20 cellular contexts compared by ENCODE assay signal in the genomic region with DNA sequence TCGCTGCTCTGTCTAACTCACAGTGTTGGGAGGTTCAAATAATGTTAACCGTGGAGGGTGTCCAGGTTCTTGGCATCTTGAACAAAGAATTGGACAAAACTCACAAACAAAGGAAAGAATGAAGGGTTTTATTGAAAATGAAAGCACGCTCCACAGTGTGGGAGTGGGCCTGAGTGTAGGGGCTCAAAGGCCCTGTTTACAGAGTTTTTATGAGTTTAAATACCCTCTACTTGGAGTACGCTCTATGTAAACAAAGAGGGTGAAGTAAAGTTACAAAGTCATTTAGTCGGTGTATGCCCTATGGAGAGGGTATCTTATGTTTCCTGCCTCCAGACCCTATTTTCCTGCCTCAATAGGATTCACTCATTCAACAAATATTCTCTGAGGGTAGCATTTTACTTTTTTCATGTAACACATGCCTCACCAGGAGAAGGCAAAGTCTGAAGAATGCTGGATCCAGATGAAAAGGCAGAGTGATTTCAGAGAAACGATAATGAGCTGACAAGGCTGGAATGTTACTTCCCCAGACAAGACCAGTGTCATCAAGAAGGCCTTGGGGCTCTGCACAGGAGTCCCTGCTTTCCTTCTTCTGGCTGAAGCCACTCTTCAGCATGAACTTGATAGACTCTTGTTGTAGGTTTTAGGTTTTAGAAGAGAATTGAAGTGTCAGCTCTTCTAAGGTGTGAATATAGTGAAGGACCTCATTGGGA.
DNase-seq lines count a peak whose midpoint lies in the region; ATAC-seq, FAIRE-seq and TF ChIP-seq lines count a peak whose summit lies in the region.
"Had no signal": no experiment of that assay in that cellular context is flagged by ENCODE, and none has a peak within 500 bp of the region (broad histone marks: within the 10 kb centered on the region; RNA-seq: fewer than 3 reads in every experiment).

No MANE protein-coding gene starts in this region.

- POLR2A ChIA-PET in Caco-2 (lab: Charles Lee) = interaction anchor here (0.6 kb wide), 1 partner anchor 542 kb away, joined by 3 read pairs; no protein-coding TSS in a partner anchor

- H4K20me1 ChIP-seq in astrocyte (ENCODE audit: insufficient read depth, low read length) = no peaks in the 10 kb centered on the region
- H4K20me1 ChIP-seq: BLaER1 treated with 17β-estradiol and CSF1 and Interleukin-3, amounts not matched to agents 10 nM and 100 nM had no signal

- no peaks in the 10 kb centered on the region for H3K36me3 ChIP-seq in Caco-2 (ENCODE audit: control insufficient read depth, insufficient read depth, low read length)
- H3K36me3 ChIP-seq in astrocyte (ENCODE audit: insufficient read depth, low read length) = no peaks in the 10 kb centered on the region
- H3K36me3 ChIP-seq: BLaER1 treated with 17β-estradiol and CSF1 and Interleukin-3, amounts not matched to agents 10 nM and 100 nM had no signal

- H3K9ac ChIP-seq in astrocyte (ENCODE audit: low read length) = no peak overlapping the region
- H3K9ac ChIP-seq: BLaER1 treated with 17β-estradiol and CSF1 and Interleukin-3, amounts not matched to agents 10 nM and 100 nM; GM23248 had no signal

- FAIRE-seq in astrocyte (lab: Jason Lieb, UNC) = no peak
- FAIRE-seq: G401.6, GM12891, GM19239 had no signal

- no peak overlapping the region for H3K4me3 Mint-ChIP-seq in Caco-2 (ENCODE audit: unreplicated experiment)
- H3K4me3 Mint-ChIP-seq in astrocyte (ENCODE audit: unreplicated experiment) = no peak overlapping the region
- no peak overlapping the region for H3K4me3 Mint-ChIP-seq in activated T-cell treated with anti-CD3 and anti-CD28 coated beads, Interleukin-2, amount 50 U/mL, for 24 hours
- H3K4me3 Mint-ChIP-seq: B cell; CD8-positive, alpha-beta T cell had no signal

- no peaks in the 10 kb centered on the region for H3K79me2 ChIP-seq in astrocyte (ENCODE audit: insufficient read depth, low read length)

- H3K36me3 Mint-ChIP-seq in Caco-2 (ENCODE audit: insufficient read depth, unreplicated experiment) = no peaks in the 10 kb centered on the region
- H3K36me3 Mint-ChIP-seq in astrocyte (ENCODE audit: low read depth, unreplicated experiment) = no peaks in the 10 kb centered on the region
- H3K36me3 Mint-ChIP-seq in activated T-cell treated with anti-CD3 and anti-CD28 coated beads, Interleukin-2, amount 50 U/mL, for 24 hours (ENCODE audit: low read depth) = no peaks in the 10 kb centered on the region
- H3K36me3 Mint-ChIP-seq: CD8-positive, alpha-beta T cell had no signal

- intact Hi-C loops in Caco-2 (cut with micrococcal nuclease; ENCODE audit: unreplicated experiment) = no loop called here
- intact Hi-C loops in left colon (cut with DNase I, micrococcal nuclease) = no loop called here
- intact Hi-C loops in posterior vena cava (cut with DNase I) = no loop called here

- no peak overlapping the region for H2AFZ ChIP-seq in astrocyte (ENCODE audit: low read depth, low read length)
- H2AFZ ChIP-seq: GM23248 had no signal

- BruUV-seq in Caco-2 (replicated peaks; lab: Mats Ljungman, UMichigan) = no TSS peak

- ATAC-seq in left colon (peak; percentile 61), GM19455 (IDR thresholded peaks at IDR 0.05; ENCODE audit: unreplicated experiment) (no peak)
- ATAC-seq: CD8-positive, alpha-beta T cell had no signal

- peaks cover 17% of the 10 kb centered on the region for H3K4me1 Mint-ChIP-seq in Caco-2 (ENCODE audit: low read depth, unreplicated experiment)
- peaks cover 11% of the 10 kb centered on the region for H3K4me1 Mint-ChIP-seq in astrocyte (ENCODE audit: low read depth, unreplicated experiment)
- H3K4me1 Mint-ChIP-seq in activated T-cell treated with anti-CD3 and anti-CD28 coated beads, Interleukin-2, amount 50 U/mL, for 24 hours (ENCODE audit: low read depth) = no peaks in the 10 kb centered on the region
- H3K4me1 Mint-ChIP-seq: B cell had no signal

- H3K27ac Mint-ChIP-seq in Caco-2 (ENCODE audit: unreplicated experiment) (peak overlapping the region; percentile 17), astrocyte (ENCODE audit: unreplicated experiment) (peak overlapping the region; percentile 76)
- H3K27ac Mint-ChIP-seq in activated T-cell treated with anti-CD3 and anti-CD28 coated beads, Interleukin-2, amount 50 U/mL, for 24 hours = no peak overlapping the region
- H3K27ac Mint-ChIP-seq: B cell; CD8-positive, alpha-beta T cell had no signal

- H3K4me1 ChIP-seq in Caco-2 (peaks cover 9% of the 10 kb centered on the region), astrocyte (ENCODE audit: insufficient read depth, low read length) (no peaks in the 10 kb centered on the region)

- no peak overlapping the region for H3K4me3 ChIP-seq in Caco-2 (ENCODE audit: low read depth, low read length)
- no peak overlapping the region for H3K4me3 ChIP-seq in astrocyte (ENCODE audit: insufficient read depth, low read depth, low read length)
- H3K4me3 ChIP-seq: BLaER1 treated with 17β-estradiol and CSF1 and Interleukin-3, amounts not matched to agents 10 nM and 100 nM; GM23248 had no signal

- H3K4me2 ChIP-seq in astrocyte (ENCODE audit: low read length) = no peak overlapping the region

- no peaks in the 10 kb centered on the region for H3K27me3 Mint-ChIP-seq in Caco-2 (ENCODE audit: insufficient read depth, unreplicated experiment)
- H3K27me3 Mint-ChIP-seq in astrocyte (ENCODE audit: low read depth, unreplicated experiment) = peaks cover 26% of the 10 kb centered on the region
- no peaks in the 10 kb centered on the region for H3K27me3 Mint-ChIP-seq in activated T-cell treated with anti-CD3 and anti-CD28 coated beads, Interleukin-2, amount 50 U/mL, for 24 hours
- H3K27me3 Mint-ChIP-seq: B cell had no signal

- no peaks in the 10 kb centered on the region for H3K9me3 ChIP-seq in Caco-2
- no peaks in the 10 kb centered on the region for H3K9me3 ChIP-seq in astrocyte (ENCODE audit: insufficient read depth, low read depth, low read length)
- H3K9me3 ChIP-seq: BLaER1 treated with 17β-estradiol and CSF1 and Interleukin-3, amounts not matched to agents 10 nM and 100 nM had no signal

- TF ChIP-seq CTCF in Caco-2 (IDR thresholded peaks at IDR 0.05; ENCODE audit: insufficient read depth in 1 of 2, low read depth in 1 of 2, low read length in 1 of 2, severe bottlenecking in 1 of 2, unreplicated experiment in 1 of 2) = no peak
- no peak for TF ChIP-seq CTCF in astrocyte (IDR thresholded peaks at IDR 0.05; ENCODE audit: insufficient read depth, low read depth, low read length)

- H3K9me3 Mint-ChIP-seq in Caco-2 (ENCODE audit: unreplicated experiment) (no peaks in the 10 kb centered on the region), astrocyte (ENCODE audit: unreplicated experiment) (peaks cover 12% of the 10 kb centered on the region)
- H3K9me3 Mint-ChIP-seq in activated T-cell treated with anti-CD3 and anti-CD28 coated beads, Interleukin-2, amount 50 U/mL, for 24 hours = no peaks in the 10 kb centered on the region
- H3K9me3 Mint-ChIP-seq: CD8-positive, alpha-beta T cell had no signal

- no peak overlapping the region for H3K27ac ChIP-seq in astrocyte (ENCODE audit: low read depth, low read length)
- H3K27ac ChIP-seq: BLaER1 treated with 17β-estradiol and CSF1 and Interleukin-3, amounts not matched to agents 10 nM and 100 nM; GM23248; HL-60 had no signal

- CTCF ChIA-PET in Caco-2 (lab: Charles Lee) = no interaction called here

- DNase-seq in Caco-2 (no peak), astrocyte (ENCODE audit: low read depth) (no peak), left colon (no peak), posterior vena cava (ENCODE audit: low spot score) (peak; percentile 2)
- no peak for DNase-seq in activated CD4-positive, alpha-beta T cell treated with anti-CD3 and anti-CD28 coated beads for 4 hours
- no peak for DNase-seq in activated T-cell treated with anti-CD3 and anti-CD28 coated beads, Interleukin-2, amount 50 U/mL, for 24 hours
- DNase-seq: CD8-positive, alpha-beta T cell; DMS 273 treated with DMSO at 0.1 percent for 48 hours; DMS53; DND-41; GM23248; HCEC 1CT; IMR-90 had no signal

- H3K27me3 ChIP-seq in Caco-2 (replicated peaks; ENCODE audit: control insufficient read depth, insufficient read depth, low read length) (no peaks in the 10 kb centered on the region), astrocyte (ENCODE audit: insufficient read depth, low read length) (no peaks in the 10 kb centered on the region)
- H3K27me3 ChIP-seq: BLaER1 treated with 17β-estradiol and CSF1 and Interleukin-3, amounts not matched to agents 10 nM and 100 nM had no signal
